Comparison of ENCODE assay signal across 40 cellular contexts in the genomic region with DNA sequence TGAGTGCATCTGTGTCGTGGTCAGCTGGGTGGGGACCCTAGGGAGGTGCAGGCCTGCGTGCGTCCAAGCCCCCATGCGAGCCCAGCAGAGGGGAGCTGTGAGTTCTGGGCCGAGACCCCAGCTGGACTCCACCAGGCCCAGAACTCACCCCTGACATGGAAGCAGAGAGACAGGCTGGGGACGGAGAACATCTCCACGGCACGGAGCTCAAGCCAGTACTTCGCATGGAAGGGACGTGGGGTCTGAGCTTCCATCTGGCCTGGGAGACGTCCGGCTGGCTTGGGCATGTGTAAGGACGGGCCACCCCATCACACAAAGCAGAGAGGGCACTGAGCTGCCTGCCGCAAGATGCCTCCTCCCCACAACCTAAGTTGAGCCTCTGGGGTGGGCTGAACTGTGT.
"Had no signal": no experiment of that assay in that cellular context is flagged by ENCODE, and none has a peak within 500 bp of the region (broad histone marks: within the 10 kb centered on the region; RNA-seq: fewer than 3 reads in every experiment).

No MANE protein-coding gene starts in this region.

- H3K4me3 Mint-ChIP-seq: activated naive CD4-positive, alpha-beta T cell treated with anti-CD3 and anti-CD28 coated beads for 36 hours; activated naive CD4-positive, alpha-beta T cell treated with anti-CD3 and anti-CD28 coated beads, Interleukin-2, amount 10 ng/mL, durations not matched to agents 7 days and 5 days; activated naive CD4-positive, alpha-beta T cell treated with anti-CD3 and anti-CD28 coated beads, Interleukin-2, amount 50 U/mL, for 24 hours; activated naive CD8-positive, alpha-beta T cell; activated naive CD8-positive, alpha-beta T cell treated with anti-CD3 and anti-CD28 coated beads for 36 hours; activated naive CD8-positive, alpha-beta T cell treated with anti-CD3 and anti-CD28 coated beads, Interleukin-2, amount 10 ng/mL, durations not matched to agents 7 days and 5 days; activated naive CD8-positive, alpha-beta T cell treated with anti-CD3 and anti-CD28 coated beads, Interleukin-2, amount 50 U/mL, for 24 hours; activated T-cell treated with anti-CD3 and anti-CD28 coated beads, Interleukin-2, amount 50 U/mL, for 24 hours; activated T-cell treated with anti-CD3 and anti-CD28 coated beads, Interleukin-2, amount 50 U/mL, for 4 hours; activated T-cell treated with anti-CD3 and anti-CD28 coated beads, Interleukin-2, amount 50 U/mL, for 72 hours; activated T-helper 1 cell treated with anti-CD3 and anti-CD28 coated beads, Interleukin-12 subunit alpha, Interleukin-12 subunit beta, Interleukin-2, Interleukin-4 antibody, amounts not matched to agents 30 ng/mL and 10 ng/mL and 1 ng/mL, durations not matched to agents 14 hours and 24 hours and 36 hours; activated T-helper 17 cell treated with anti-CD3 and anti-CD28 coated beads, Interleukin-2, amount 50 U/mL, for 72 hours; brain; central memory CD8-positive, alpha-beta T cell had no signal

- ATAC-seq: activated naive CD4-positive, alpha-beta T cell treated with anti-CD3 and anti-CD28 coated beads, Interleukin-2, amount 50 U/mL, for 72 hours; activated naive CD8-positive, alpha-beta T cell treated with anti-CD3 and anti-CD28 coated beads, Interleukin-2, amount 50 U/mL, for 24 hours; activated T-cell treated with anti-CD3 and anti-CD28 coated beads, Interleukin-2, amount 50 U/mL, for 4 hours; activated T-cell treated with anti-CD3 and anti-CD28 coated beads, Interleukin-2, amount 50 U/mL, for 72 hours; activated T-helper 17 cell treated with anti-CD3 and anti-CD28 coated beads, Interleukin-2, amount 50 U/mL, for 72 hours; body of pancreas had no signal

- H3K36me3 ChIP-seq: adrenal gland, ascending aorta, brain microvascular endothelial cell, breast epithelium, cardiac muscle cell had no signal

- DNase-seq: activated effector memory CD4-positive, alpha-beta T cell treated with anti-CD3 and anti-CD28 coated beads, Interleukin-2, amount 50 U/mL, for 16 hours; activated effector memory CD4-positive, alpha-beta T cell treated with Interleukin-2 at 50 U/mL for 16 hours; activated gamma-delta T cell; activated gamma-delta T cell treated with Interleukin-2 at 50 U/mL for 16 hours; activated naive CD4-positive, alpha-beta T cell; activated naive CD4-positive, alpha-beta T cell treated with anti-CD3 and anti-CD28 coated beads for 36 hours; activated naive CD4-positive, alpha-beta T cell treated with anti-CD3 and anti-CD28 coated beads, Interleukin-2, amount 10 ng/mL, durations not matched to agents 7 days and 5 days; activated naive CD4-positive, alpha-beta T cell treated with anti-CD3 and anti-CD28 coated beads, Interleukin-2, amount 50 U/mL, for 16 hours; activated naive CD4-positive, alpha-beta T cell treated with Interleukin-2 at 50 U/mL for 16 hours; activated naive CD8-positive, alpha-beta T cell treated with anti-CD3 and anti-CD28 coated beads for 36 hours; activated naive CD8-positive, alpha-beta T cell treated with anti-CD3 and anti-CD28 coated beads, Interleukin-2, amount 10 ng/mL, durations not matched to agents 7 days and 5 days; activated naive CD8-positive, alpha-beta T cell treated with anti-CD3 and anti-CD28 coated beads, Interleukin-2, amount 50 U/mL, for 24 hours; activated T-cell treated with anti-CD3 and anti-CD28 coated beads, Interleukin-2, amount 50 U/mL, for 1 hour; activated T-cell treated with anti-CD3 and anti-CD28 coated beads, Interleukin-2, amount 50 U/mL, for 24 hours; activated T-cell treated with anti-CD3 and anti-CD28 coated beads, Interleukin-2, amount 50 U/mL, for 4 hours; activated T-cell treated with anti-CD3 and anti-CD28 coated beads, Interleukin-2, amount 50 U/mL, for 48 hours; activated T-cell treated with anti-CD3 and anti-CD28 coated beads, Interleukin-2, amount 50 U/mL, for 72 hours; adrenal gland; amniotic stem cell; amygdala; anterior cingulate cortex; aorta; body of pancreas; brain microvascular endothelial cell; caudate nucleus; central memory CD4-positive, alpha-beta T cell; cerebellar nuclear complex had no signal

- H3K27ac ChIP-seq: adrenal gland, ascending aorta, body of pancreas, brain microvascular endothelial cell, breast epithelium, cardiac muscle cell had no signal

- H3K27ac Mint-ChIP-seq: activated naive CD4-positive, alpha-beta T cell treated with anti-CD3 and anti-CD28 coated beads for 36 hours; activated naive CD4-positive, alpha-beta T cell treated with anti-CD3 and anti-CD28 coated beads, Interleukin-2, amount 10 ng/mL, durations not matched to agents 7 days and 5 days; activated naive CD4-positive, alpha-beta T cell treated with anti-CD3 and anti-CD28 coated beads, Interleukin-2, amount 50 U/mL, for 24 hours; activated naive CD4-positive, alpha-beta T cell treated with anti-CD3 and anti-CD28 coated beads, Interleukin-2, amount 50 U/mL, for 72 hours; activated naive CD8-positive, alpha-beta T cell; activated naive CD8-positive, alpha-beta T cell treated with anti-CD3 and anti-CD28 coated beads for 36 hours; activated naive CD8-positive, alpha-beta T cell treated with anti-CD3 and anti-CD28 coated beads, Interleukin-2, amount 10 ng/mL, durations not matched to agents 7 days and 5 days; activated naive CD8-positive, alpha-beta T cell treated with anti-CD3 and anti-CD28 coated beads, Interleukin-2, amount 50 U/mL, for 24 hours; activated T-cell treated with anti-CD3 and anti-CD28 coated beads, Interleukin-2, amount 50 U/mL, for 24 hours; activated T-cell treated with anti-CD3 and anti-CD28 coated beads, Interleukin-2, amount 50 U/mL, for 72 hours; activated T-helper 1 cell treated with anti-CD3 and anti-CD28 coated beads, Interleukin-12 subunit alpha, Interleukin-12 subunit beta, Interleukin-2, Interleukin-4 antibody, amounts not matched to agents 30 ng/mL and 10 ng/mL and 1 ng/mL, durations not matched to agents 14 hours and 24 hours and 36 hours; activated T-helper 17 cell treated with anti-CD3 and anti-CD28 coated beads, Interleukin-2, amount 50 U/mL, for 72 hours; activated T-helper 2 cell treated with anti-CD3 and anti-CD28 coated beads, Interferon-gamma antibody, Interleukin-2, Interleukin-4, amounts not matched to agents 10 μg/mL and 5 μg/mL and 100 μg/mL, durations not matched to agents 14 hours and 24 hours and 36 hours had no signal

- H3K36me3 Mint-ChIP-seq: activated naive CD4-positive, alpha-beta T cell treated with anti-CD3 and anti-CD28 coated beads, Interleukin-2, amount 10 ng/mL, durations not matched to agents 7 days and 5 days; activated naive CD4-positive, alpha-beta T cell treated with anti-CD3 and anti-CD28 coated beads, Interleukin-2, amount 50 U/mL, for 24 hours; activated naive CD4-positive, alpha-beta T cell treated with anti-CD3 and anti-CD28 coated beads, Interleukin-2, amount 50 U/mL, for 72 hours; activated naive CD8-positive, alpha-beta T cell; activated naive CD8-positive, alpha-beta T cell treated with anti-CD3 and anti-CD28 coated beads for 36 hours; activated naive CD8-positive, alpha-beta T cell treated with anti-CD3 and anti-CD28 coated beads, Interleukin-2, amount 10 ng/mL, durations not matched to agents 7 days and 5 days; brain had no signal

- H3K9me3 ChIP-seq: adrenal gland, ascending aorta, body of pancreas, breast epithelium had no signal

- H3K4me1 ChIP-seq: adrenal gland, ascending aorta, body of pancreas, breast epithelium had no signal

- FAIRE-seq: astrocyte, bronchial epithelial cell had no signal

- H3K9me3 Mint-ChIP-seq: activated naive CD4-positive, alpha-beta T cell treated with anti-CD3 and anti-CD28 coated beads for 36 hours; activated naive CD4-positive, alpha-beta T cell treated with anti-CD3 and anti-CD28 coated beads, Interleukin-2, amount 10 ng/mL, durations not matched to agents 7 days and 5 days; activated naive CD4-positive, alpha-beta T cell treated with anti-CD3 and anti-CD28 coated beads, Interleukin-2, amount 50 U/mL, for 24 hours; activated naive CD4-positive, alpha-beta T cell treated with anti-CD3 and anti-CD28 coated beads, Interleukin-2, amount 50 U/mL, for 72 hours; activated naive CD8-positive, alpha-beta T cell treated with anti-CD3 and anti-CD28 coated beads, Interleukin-2, amount 10 ng/mL, durations not matched to agents 7 days and 5 days; activated naive CD8-positive, alpha-beta T cell treated with anti-CD3 and anti-CD28 coated beads, Interleukin-2, amount 50 U/mL, for 24 hours; activated T-cell treated with anti-CD3 and anti-CD28 coated beads, Interleukin-2, amount 50 U/mL, for 24 hours; activated T-cell treated with anti-CD3 and anti-CD28 coated beads, Interleukin-2, amount 50 U/mL, for 4 hours; activated T-cell treated with anti-CD3 and anti-CD28 coated beads, Interleukin-2, amount 50 U/mL, for 72 hours; activated T-helper 1 cell treated with anti-CD3 and anti-CD28 coated beads, Interleukin-12 subunit alpha, Interleukin-12 subunit beta, Interleukin-2, Interleukin-4 antibody, amounts not matched to agents 30 ng/mL and 10 ng/mL and 1 ng/mL, durations not matched to agents 14 hours and 24 hours and 36 hours; activated T-helper 17 cell treated with anti-CD3 and anti-CD28 coated beads, Interleukin-2, amount 50 U/mL, for 72 hours; activated T-helper 2 cell treated with anti-CD3 and anti-CD28 coated beads, Interferon-gamma antibody, Interleukin-2, Interleukin-4, amounts not matched to agents 10 μg/mL and 5 μg/mL and 100 μg/mL, durations not matched to agents 14 hours and 24 hours and 36 hours; central memory CD8-positive, alpha-beta T cell had no signal

- H3K27me3 ChIP-seq: adrenal gland, ascending aorta, body of pancreas, cardiac muscle cell had no signal

- H3K4me1 Mint-ChIP-seq: activated naive CD4-positive, alpha-beta T cell treated with anti-CD3 and anti-CD28 coated beads, Interleukin-2, amount 10 ng/mL, durations not matched to agents 7 days and 5 days; activated naive CD4-positive, alpha-beta T cell treated with anti-CD3 and anti-CD28 coated beads, Interleukin-2, amount 50 U/mL, for 24 hours; activated naive CD8-positive, alpha-beta T cell treated with anti-CD3 and anti-CD28 coated beads, Interleukin-2, amount 10 ng/mL, durations not matched to agents 7 days and 5 days; activated naive CD8-positive, alpha-beta T cell treated with anti-CD3 and anti-CD28 coated beads, Interleukin-2, amount 50 U/mL, for 24 hours; activated T-helper 17 cell treated with anti-CD3 and anti-CD28 coated beads, Interleukin-2, amount 50 U/mL, for 72 hours had no signal

- H3K4me3 ChIP-seq: adrenal gland, ascending aorta, body of pancreas, breast epithelium, cardiac muscle cell had no signal
